15 cellular contexts compared by ENCODE assay signal in the genomic region with DNA sequence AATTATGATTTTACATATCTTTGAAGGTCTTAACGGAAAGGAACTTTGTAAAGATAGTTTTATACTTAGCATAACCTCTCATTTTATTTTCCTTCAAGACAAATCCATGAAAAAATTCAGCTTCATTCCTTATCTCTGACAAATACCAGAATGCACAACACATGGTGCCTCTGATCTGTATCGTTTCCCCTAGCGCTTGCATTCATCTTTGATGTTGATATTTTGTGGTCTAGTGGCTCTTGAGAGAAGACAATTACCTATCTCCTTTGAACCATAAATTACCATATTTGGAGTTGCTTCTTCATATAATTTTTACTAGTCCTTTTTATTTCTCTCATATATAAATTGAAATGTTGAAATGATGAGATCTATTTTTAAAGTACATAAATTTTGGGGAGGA.
"Had no signal": no experiment of that assay in that cellular context is flagged by ENCODE, and none has a peak within 500 bp of the region (broad histone marks: within the 10 kb centered on the region; RNA-seq: fewer than 3 reads in every experiment).

No MANE protein-coding gene starts in this region.

- H3K4me3 Mint-ChIP-seq: activated CD8-positive, alpha-beta T cell treated with anti-CD3 and anti-CD28 coated beads, Interleukin-2, amount 10 ng/mL, durations not matched to agents 7 days and 5 days; activated naive CD4-positive, alpha-beta T cell treated with anti-CD3 and anti-CD28 coated beads for 36 hours; activated T-helper 17 cell treated with anti-CD3 and anti-CD28 coated beads, Interleukin-2, amount 50 U/mL, for 72 hours; central memory CD8-positive, alpha-beta T cell; naive thymus-derived CD4-positive, alpha-beta T cell; stimulated activated effector memory CD8-positive, alpha-beta T cell treated with anti-CD3 and anti-CD28 coated beads, Interleukin-12 subunit alpha, Interleukin-12 subunit beta, amount 100 ng/mL, for 72 hours had no signal

- H3K4me2 ChIP-seq: hepatocyte had no signal

- ATAC-seq: activated CD8-positive, alpha-beta T cell treated with anti-CD3 and anti-CD28 coated beads, Interleukin-2, amount 10 ng/mL, durations not matched to agents 7 days and 5 days; activated T-helper 17 cell treated with anti-CD3 and anti-CD28 coated beads, Interleukin-2, amount 50 U/mL, for 72 hours; lower lobe of right lung; naive thymus-derived CD4-positive, alpha-beta T cell; right cardiac atrium; stimulated activated effector memory CD8-positive, alpha-beta T cell treated with anti-CD3 and anti-CD28 coated beads, Interleukin-12 subunit alpha, Interleukin-12 subunit beta, amount 100 ng/mL, for 72 hours had no signal

- H3K4me3 ChIP-seq: hepatocyte, lower lobe of right lung, thyroid gland, vagina had no signal

- DNase-seq: activated CD8-positive, alpha-beta T cell treated with anti-CD3 and anti-CD28 coated beads, Interleukin-2, amount 10 ng/mL, durations not matched to agents 7 days and 5 days; activated naive CD4-positive, alpha-beta T cell treated with anti-CD3 and anti-CD28 coated beads for 36 hours; effector memory CD4-positive, alpha-beta T cell; lower lobe of right lung; right cardiac atrium; small intestine; thyroid gland had no signal

- FAIRE-seq: small intestine had no signal

- H3K27me3 ChIP-seq: hepatocyte, neutrophil, thyroid gland, vagina had no signal

- H3K36me3 Mint-ChIP-seq: naive thymus-derived CD4-positive, alpha-beta T cell; stimulated activated effector memory CD8-positive, alpha-beta T cell treated with anti-CD3 and anti-CD28 coated beads, Interleukin-12 subunit alpha, Interleukin-12 subunit beta, amount 100 ng/mL, for 72 hours had no signal

- H3K27ac Mint-ChIP-seq: activated CD8-positive, alpha-beta T cell treated with anti-CD3 and anti-CD28 coated beads, Interleukin-2, amount 10 ng/mL, durations not matched to agents 7 days and 5 days; activated naive CD4-positive, alpha-beta T cell treated with anti-CD3 and anti-CD28 coated beads for 36 hours; activated T-helper 17 cell treated with anti-CD3 and anti-CD28 coated beads, Interleukin-2, amount 50 U/mL, for 72 hours; naive thymus-derived CD4-positive, alpha-beta T cell; stimulated activated effector memory CD8-positive, alpha-beta T cell treated with anti-CD3 and anti-CD28 coated beads, Interleukin-12 subunit alpha, Interleukin-12 subunit beta, amount 100 ng/mL, for 72 hours had no signal

- H3K4me1 Mint-ChIP-seq: activated T-helper 17 cell treated with anti-CD3 and anti-CD28 coated beads, Interleukin-2, amount 50 U/mL, for 72 hours; central memory CD8-positive, alpha-beta T cell; stimulated activated effector memory CD8-positive, alpha-beta T cell treated with anti-CD3 and anti-CD28 coated beads, Interleukin-12 subunit alpha, Interleukin-12 subunit beta, amount 100 ng/mL, for 72 hours had no signal

- H3K9me3 ChIP-seq: lower lobe of right lung, neutrophil, thyroid gland, vagina had no signal

- H3K4me1 ChIP-seq: lower lobe of right lung, thyroid gland, vagina had no signal

- H3K27ac ChIP-seq: hepatocyte, lower lobe of right lung, neutrophil, thyroid gland, vagina, VCaP had no signal

- H2AFZ ChIP-seq: hepatocyte had no signal

- H3K79me2 ChIP-seq: hepatocyte had no signal

- H3K9me3 Mint-ChIP-seq: activated naive CD4-positive, alpha-beta T cell treated with anti-CD3 and anti-CD28 coated beads for 36 hours; activated T-helper 17 cell treated with anti-CD3 and anti-CD28 coated beads, Interleukin-2, amount 50 U/mL, for 72 hours; central memory CD8-positive, alpha-beta T cell; stimulated activated effector memory CD8-positive, alpha-beta T cell treated with anti-CD3 and anti-CD28 coated beads, Interleukin-12 subunit alpha, Interleukin-12 subunit beta, amount 100 ng/mL, for 72 hours had no signal

- H3K36me3 ChIP-seq: lower lobe of right lung, neutrophil, thyroid gland, vagina had no signal
